In genomic region chr2:201152517-201152916, GRCh38 we compare ENCODE assay signal across 13 cellular contexts. TPM values are rescaled to one million over a fixed set of nuclear protein-coding genes. Genes with fewer than 3 reads are reported as not detected.
DNase-seq lines count a peak whose midpoint lies in the region; ATAC-seq, FAIRE-seq and TF ChIP-seq lines count a peak whose summit lies in the region.
"Had no signal": no experiment of that assay in that cellular context is flagged by ENCODE, and none has a peak within 500 bp of the region (broad histone marks: within the 10 kb centered on the region; RNA-seq: fewer than 3 reads in every experiment).

No MANE protein-coding gene starts in this region.

- CTCF ChIA-PET in activated CD4-positive, alpha-beta T cell treated with anti-CD3 and anti-CD28 coated beads for 36 hours (lab: Charles Lee), result no interaction called here
- CTCF ChIA-PET in activated CD4-positive, alpha-beta T cell treated with anti-CD3 and anti-CD28 coated beads, Interleukin-2, amount 10 ng/mL, durations not matched to agents 7 days and 5 days (lab: Charles Lee), result interaction anchor here (0.6 to 1.0 kb wide), 3 partner anchors 8 to 286 kb away, joined by 3 to 5 read pairs (median 4); no protein-coding TSS in a partner anchor

- no peaks in the 10 kb centered on the region for H3K9me3 Mint-ChIP-seq in activated CD4-positive, alpha-beta T cell treated with anti-CD3 and anti-CD28 coated beads for 36 hours (ENCODE audit: low read depth)
- no peaks in the 10 kb centered on the region for H3K9me3 Mint-ChIP-seq in activated CD4-positive, alpha-beta T cell treated with anti-CD3 and anti-CD28 coated beads, Interleukin-2, amount 10 ng/mL, durations not matched to agents 7 days and 5 days
- no peaks in the 10 kb centered on the region for H3K9me3 Mint-ChIP-seq in activated T-helper 2 cell treated with anti-CD3 and anti-CD28 coated beads, Interferon-gamma antibody, Interleukin-2, Interleukin-4, amounts not matched to agents 10 μg/mL and 5 μg/mL and 100 μg/mL, durations not matched to agents 14 hours and 24 hours and 36 hours
- H3K9me3 Mint-ChIP-seq in stimulated activated naive B cell treated with anti-CD40 and anti-IgM and Interleukin-4, amounts not matched to agents 10 μg/mL and 1 μg/mL and 100 μg/mL, for 72 hours, result no peaks in the 10 kb centered on the region
- H3K9me3 Mint-ChIP-seq: brain had no signal

- H3K36me3 Mint-ChIP-seq in activated CD4-positive, alpha-beta T cell treated with anti-CD3 and anti-CD28 coated beads for 36 hours (ENCODE audit: low read depth), result peaks cover 70% of the 10 kb centered on the region
- peaks cover 57% of the 10 kb centered on the region for H3K36me3 Mint-ChIP-seq in activated CD4-positive, alpha-beta T cell treated with anti-CD3 and anti-CD28 coated beads, Interleukin-2, amount 10 ng/mL, durations not matched to agents 7 days and 5 days (ENCODE audit: low read depth)
- peaks cover 79% of the 10 kb centered on the region for H3K36me3 Mint-ChIP-seq in activated T-helper 2 cell treated with anti-CD3 and anti-CD28 coated beads, Interferon-gamma antibody, Interleukin-2, Interleukin-4, amounts not matched to agents 10 μg/mL and 5 μg/mL and 100 μg/mL, durations not matched to agents 14 hours and 24 hours and 36 hours (ENCODE audit: low read depth)
- H3K36me3 Mint-ChIP-seq in stimulated activated naive B cell treated with anti-CD40 and anti-IgM and Interleukin-4, amounts not matched to agents 10 μg/mL and 1 μg/mL and 100 μg/mL, for 72 hours, result peaks cover 69 to 77% of the 10 kb centered on the region in 2 donors

- peak overlapping the region; percentile 30 for H3K27ac Mint-ChIP-seq in activated CD4-positive, alpha-beta T cell treated with anti-CD3 and anti-CD28 coated beads for 36 hours
- no peak overlapping the region for H3K27ac Mint-ChIP-seq in activated CD4-positive, alpha-beta T cell treated with anti-CD3 and anti-CD28 coated beads, Interleukin-2, amount 10 ng/mL, durations not matched to agents 7 days and 5 days
- peak overlapping the region; percentile 47 for H3K27ac Mint-ChIP-seq in activated T-helper 2 cell treated with anti-CD3 and anti-CD28 coated beads, Interferon-gamma antibody, Interleukin-2, Interleukin-4, amounts not matched to agents 10 μg/mL and 5 μg/mL and 100 μg/mL, durations not matched to agents 14 hours and 24 hours and 36 hours
- peak overlapping the region; percentile 32 for H3K27ac Mint-ChIP-seq in stimulated activated naive B cell treated with anti-CD40 and anti-IgM and Interleukin-4, amounts not matched to agents 10 μg/mL and 1 μg/mL and 100 μg/mL, for 72 hours

- H3K9me1 ChIP-seq in keratinocyte (ENCODE audit: control insufficient read depth, extremely low read depth, insufficient read depth, low read length), result no peaks in the 10 kb centered on the region

- ATAC-seq in activated CD4-positive, alpha-beta T cell treated with anti-CD3 and anti-CD28 coated beads for 36 hours, result no peak
- ATAC-seq in stimulated activated naive B cell treated with anti-CD40 and anti-IgM and Interleukin-4, amounts not matched to agents 10 μg/mL and 1 μg/mL and 100 μg/mL, for 72 hours (replicated peaks), result no peak
- ATAC-seq in HG02973 (IDR thresholded peaks at IDR 0.05; ENCODE audit: unreplicated experiment), result no peak

- no peaks in the 10 kb centered on the region for H3K27me3 Mint-ChIP-seq in activated CD4-positive, alpha-beta T cell treated with anti-CD3 and anti-CD28 coated beads for 36 hours
- H3K27me3 Mint-ChIP-seq in activated CD4-positive, alpha-beta T cell treated with anti-CD3 and anti-CD28 coated beads, Interleukin-2, amount 10 ng/mL, durations not matched to agents 7 days and 5 days, result no peaks in the 10 kb centered on the region
- H3K27me3 Mint-ChIP-seq in activated T-helper 2 cell treated with anti-CD3 and anti-CD28 coated beads, Interferon-gamma antibody, Interleukin-2, Interleukin-4, amounts not matched to agents 10 μg/mL and 5 μg/mL and 100 μg/mL, durations not matched to agents 14 hours and 24 hours and 36 hours (ENCODE audit: low read depth), result no peaks in the 10 kb centered on the region
- no peaks in the 10 kb centered on the region for H3K27me3 Mint-ChIP-seq in stimulated activated naive B cell treated with anti-CD40 and anti-IgM and Interleukin-4, amounts not matched to agents 10 μg/mL and 1 μg/mL and 100 μg/mL, for 72 hours

- H3K79me2 ChIP-seq in keratinocyte (ENCODE audit: control insufficient read depth, insufficient read depth, low read length), result peaks cover 17% of the 10 kb centered on the region

- no peak overlapping the region for H3K4me2 ChIP-seq in keratinocyte (ENCODE audit: control insufficient read depth, extremely low read depth, insufficient read depth, low read depth, low read length)

- intact Hi-C loops in activated CD4-positive, alpha-beta T cell treated with anti-CD3 and anti-CD28 coated beads for 36 hours (cut with DNase I, micrococcal nuclease), result no loop called here
- intact Hi-C loops in activated T-helper 2 cell treated with anti-CD3 and anti-CD28 coated beads, Interferon-gamma antibody, Interleukin-2, Interleukin-4, amounts not matched to agents 10 μg/mL and 5 μg/mL and 100 μg/mL, durations not matched to agents 14 hours and 24 hours and 36 hours (cut with micrococcal nuclease), result no loop called here

- H3K27ac ChIP-seq in keratinocyte (ENCODE audit: control insufficient read depth, insufficient read depth, low read length), result peak overlapping the region; percentile 96

- no peak for TF ChIP-seq CTCF in keratinocyte (optimal IDR thresholded peaks at IDR 0.05 in 1 of 3, IDR thresholded peaks at IDR 0.05 in 1 of 3, conservative IDR thresholded peaks at IDR 0.05 in 1 of 3; ENCODE audit: extremely low read depth in 1 of 3, insufficient read depth in 2 of 3, low read length in 3 of 3)

- peaks cover 43% of the 10 kb centered on the region for H3K4me1 Mint-ChIP-seq in activated CD4-positive, alpha-beta T cell treated with anti-CD3 and anti-CD28 coated beads for 36 hours
- peaks cover 27% of the 10 kb centered on the region for H3K4me1 Mint-ChIP-seq in activated CD4-positive, alpha-beta T cell treated with anti-CD3 and anti-CD28 coated beads, Interleukin-2, amount 10 ng/mL, durations not matched to agents 7 days and 5 days
- H3K4me1 Mint-ChIP-seq in activated T-helper 2 cell treated with anti-CD3 and anti-CD28 coated beads, Interferon-gamma antibody, Interleukin-2, Interleukin-4, amounts not matched to agents 10 μg/mL and 5 μg/mL and 100 μg/mL, durations not matched to agents 14 hours and 24 hours and 36 hours (ENCODE audit: low read depth), result peaks cover 26% of the 10 kb centered on the region
- peaks cover 52 to 84% of the 10 kb centered on the region in 2 donors for H3K4me1 Mint-ChIP-seq in stimulated activated naive B cell treated with anti-CD40 and anti-IgM and Interleukin-4, amounts not matched to agents 10 μg/mL and 1 μg/mL and 100 μg/mL, for 72 hours

- H3K9me3 ChIP-seq in keratinocyte (ENCODE audit: control insufficient read depth, low read depth, low read length), result no peaks in the 10 kb centered on the region
- H3K9me3 ChIP-seq: HAP-1 had no signal

- no peak for FAIRE-seq in keratinocyte (lab: Jason Lieb, UNC)

- H3K4me3 ChIP-seq in keratinocyte (ENCODE audit: control insufficient read depth in 2 of 3, extremely low read depth in 1 of 3, insufficient read depth in 2 of 3, low read depth in 1 of 3, low read length in 3 of 3), result no peak overlapping the region
- H3K4me3 ChIP-seq: HAP-1 had no signal

- no peak overlapping the region for H3K4me3 Mint-ChIP-seq in activated CD4-positive, alpha-beta T cell treated with anti-CD3 and anti-CD28 coated beads for 36 hours
- H3K4me3 Mint-ChIP-seq in activated CD4-positive, alpha-beta T cell treated with anti-CD3 and anti-CD28 coated beads, Interleukin-2, amount 10 ng/mL, durations not matched to agents 7 days and 5 days, result no peak overlapping the region
- no peak overlapping the region for H3K4me3 Mint-ChIP-seq in activated T-helper 2 cell treated with anti-CD3 and anti-CD28 coated beads, Interferon-gamma antibody, Interleukin-2, Interleukin-4, amounts not matched to agents 10 μg/mL and 5 μg/mL and 100 μg/mL, durations not matched to agents 14 hours and 24 hours and 36 hours (ENCODE audit: low read depth)
- H3K4me3 Mint-ChIP-seq in stimulated activated naive B cell treated with anti-CD40 and anti-IgM and Interleukin-4, amounts not matched to agents 10 μg/mL and 1 μg/mL and 100 μg/mL, for 72 hours, result no peak overlapping the region
- H3K4me3 Mint-ChIP-seq: brain had no signal

- peaks cover 52% of the 10 kb centered on the region for H3K4me1 ChIP-seq in keratinocyte (ENCODE audit: control insufficient read depth, extremely low read depth, insufficient read depth, low read length)

- no peak overlapping the region for H2AFZ ChIP-seq in keratinocyte (ENCODE audit: control insufficient read depth, low read length)

- H3K27me3 ChIP-seq in keratinocyte (ENCODE audit: control insufficient read depth, extremely low read depth, insufficient read depth, low read length), result no peaks in the 10 kb centered on the region

- dilution Hi-C loops in keratinocyte (cut with MboI; ENCODE audit: extremely low pct_ligation_motif_present, low sequenced_read_pairs), result no loop called here

- H3K9ac ChIP-seq in keratinocyte (ENCODE audit: control insufficient read depth, extremely low read depth, insufficient read depth, low read length), result peak overlapping the region; percentile 75

- DNase-seq in activated CD4-positive, alpha-beta T cell treated with anti-CD3 and anti-CD28 coated beads for 36 hours, result no peak
- no peak for DNase-seq in activated CD4-positive, alpha-beta T cell treated with anti-CD3 and anti-CD28 coated beads, Interleukin-2, amount 10 ng/mL, durations not matched to agents 7 days and 5 days
- DNase-seq in activated T-helper 2 cell treated with anti-CD3 and anti-CD28 coated beads, Interferon-gamma antibody, Interleukin-2, Interleukin-4, amounts not matched to agents 10 μg/mL and 5 μg/mL and 100 μg/mL, durations not matched to agents 14 hours and 24 hours and 36 hours (ENCODE audit: low spot score), result no peak
- DNase-seq in keratinocyte (ENCODE audit: low read depth, low spot score) (no peak), D341Med (ENCODE audit: low spot score) (no peak)
- no peak for DNase-seq in stimulated activated naive B cell treated with anti-CD40 and anti-IgM and Interleukin-4, amounts not matched to agents 10 μg/mL and 1 μg/mL and 100 μg/mL, for 72 hours
- no peak for DNase-seq in stimulated activated CD4-positive, alpha-beta T cell treated with anti-CD3 and anti-CD28 coated beads, Interleukin-15, amount 100 ng/mL, for 24 hours
- DNase-seq: activated CD4-positive, alpha-beta T cell treated with anti-CD3 and anti-CD28 coated beads for 48 hours; NCI-H146; stimulated activated CD4-positive, alpha-beta T cell treated with anti-CD3 and anti-CD28 coated beads, Interleukin-1b, Interleukin-23, amount 100 ng/mL, for 48 hours had no signal

- H4K20me1 ChIP-seq in keratinocyte (ENCODE audit: control insufficient read depth, extremely low read depth, insufficient read depth, low read length), result no peaks in the 10 kb centered on the region

- peaks cover 8 to 13% of the 10 kb centered on the region in 2 experiments for H3K36me3 ChIP-seq in keratinocyte (ENCODE audit: control insufficient read depth in 2 of 2, extremely low read depth in 1 of 2, insufficient read depth in 2 of 2, low read length in 2 of 2)

- POLR2A ChIA-PET in activated CD4-positive, alpha-beta T cell treated with anti-CD3 and anti-CD28 coated beads for 36 hours (lab: Charles Lee), result no interaction called here
- POLR2A ChIA-PET in activated CD4-positive, alpha-beta T cell treated with anti-CD3 and anti-CD28 coated beads, Interleukin-2, amount 10 ng/mL, durations not matched to agents 7 days and 5 days (lab: Charles Lee), result no interaction called here

RNA-seq across cellular contexts. Expression of gene CASP10, which starts 30.4 kb away (rescaled TPM):
- total RNA-seq in activated CD4-positive, alpha-beta T cell treated with anti-CD3 and anti-CD28 coated beads for 36 hours, result 10 to 100 TPM; 12.2 to 16.8 TPM
- 10 to 100 TPM; 45.0 to 49.6 TPM for total RNA-seq in activated CD4-positive, alpha-beta T cell treated with anti-CD3 and anti-CD28 coated beads, Interleukin-2, amount 10 ng/mL, durations not matched to agents 7 days and 5 days
- total RNA-seq in activated T-helper 2 cell treated with anti-CD3 and anti-CD28 coated beads, Interferon-gamma antibody, Interleukin-2, Interleukin-4, amounts not matched to agents 10 μg/mL and 5 μg/mL and 100 μg/mL, durations not matched to agents 14 hours and 24 hours and 36 hours, result 14.3 and 17.3 TPM in 2 replicates
- polyA plus RNA-seq in keratinocyte, result 5.0 to 7.1 TPM (median 6.6 TPM) in 3 replicates
- 2.4 TPM for polyA plus RNA-seq in keratinocyte (2011; ENCODE audit: low read depth)
- polyA plus RNA-seq in keratinocyte (2011; cell fraction: cytosol; rRNA removed), result 3.2 and 5.9 TPM in 2 replicates
- polyA plus RNA-seq in keratinocyte (2011; cell fraction: nucleus; rRNA removed), result 9.4 and 10.9 TPM in 2 replicates
- 2.5 and 3.0 TPM in 2 replicates for polyA plus RNA-seq in keratinocyte (2012; ENCODE audit: low replicate concordance)
- polyA minus RNA-seq in keratinocyte, result 3.6 to 13.8 TPM (median 13.0 TPM) in 3 replicates
- 5.6 TPM for polyA minus RNA-seq in keratinocyte (2011; cell fraction: cytosol; rRNA and poly(A)+ RNA removed)
- 6.8 and 12.0 TPM in 2 replicates for polyA minus RNA-seq in keratinocyte (2011; cell fraction: nucleus; rRNA and poly(A)+ RNA removed)

RNA-seq across cellular contexts. Expression of gene CFLAR, which starts 36.6 kb away (rescaled TPM):
- 100 to 1,000 TPM; 255 to 270 TPM for total RNA-seq in activated CD4-positive, alpha-beta T cell treated with anti-CD3 and anti-CD28 coated beads for 36 hours
- 100 to 1,000 TPM in 1 of 2 experiments, 10 to 100 TPM in 1; 98.4 to 106 TPM for total RNA-seq in activated CD4-positive, alpha-beta T cell treated with anti-CD3 and anti-CD28 coated beads, Interleukin-2, amount 10 ng/mL, durations not matched to agents 7 days and 5 days
- 255 and 268 TPM in 2 replicates for total RNA-seq in activated T-helper 2 cell treated with anti-CD3 and anti-CD28 coated beads, Interferon-gamma antibody, Interleukin-2, Interleukin-4, amounts not matched to agents 10 μg/mL and 5 μg/mL and 100 μg/mL, durations not matched to agents 14 hours and 24 hours and 36 hours
- polyA plus RNA-seq in keratinocyte, result 34.2 to 49.0 TPM (median 37.3 TPM) in 3 replicates
- 99.9 TPM for polyA plus RNA-seq in keratinocyte (2011; ENCODE audit: low read depth)
- polyA plus RNA-seq in keratinocyte (2011; cell fraction: cytosol; rRNA removed), result 30.0 and 42.3 TPM in 2 replicates
- polyA plus RNA-seq in keratinocyte (2011; cell fraction: nucleus; rRNA removed), result 135 and 160 TPM in 2 replicates
- polyA plus RNA-seq in keratinocyte (2012; ENCODE audit: low replicate concordance), result 34.7 and 74.4 TPM in 2 replicates
- polyA minus RNA-seq in keratinocyte, result 39.4 to 118 TPM (median 114 TPM) in 3 replicates
- polyA minus RNA-seq in keratinocyte (2011; cell fraction: cytosol; rRNA and poly(A)+ RNA removed), result 22.4 TPM
- polyA minus RNA-seq in keratinocyte (2011; cell fraction: nucleus; rRNA and poly(A)+ RNA removed), result 95.2 and 170 TPM in 2 replicates
